In the genomic region with DNA sequence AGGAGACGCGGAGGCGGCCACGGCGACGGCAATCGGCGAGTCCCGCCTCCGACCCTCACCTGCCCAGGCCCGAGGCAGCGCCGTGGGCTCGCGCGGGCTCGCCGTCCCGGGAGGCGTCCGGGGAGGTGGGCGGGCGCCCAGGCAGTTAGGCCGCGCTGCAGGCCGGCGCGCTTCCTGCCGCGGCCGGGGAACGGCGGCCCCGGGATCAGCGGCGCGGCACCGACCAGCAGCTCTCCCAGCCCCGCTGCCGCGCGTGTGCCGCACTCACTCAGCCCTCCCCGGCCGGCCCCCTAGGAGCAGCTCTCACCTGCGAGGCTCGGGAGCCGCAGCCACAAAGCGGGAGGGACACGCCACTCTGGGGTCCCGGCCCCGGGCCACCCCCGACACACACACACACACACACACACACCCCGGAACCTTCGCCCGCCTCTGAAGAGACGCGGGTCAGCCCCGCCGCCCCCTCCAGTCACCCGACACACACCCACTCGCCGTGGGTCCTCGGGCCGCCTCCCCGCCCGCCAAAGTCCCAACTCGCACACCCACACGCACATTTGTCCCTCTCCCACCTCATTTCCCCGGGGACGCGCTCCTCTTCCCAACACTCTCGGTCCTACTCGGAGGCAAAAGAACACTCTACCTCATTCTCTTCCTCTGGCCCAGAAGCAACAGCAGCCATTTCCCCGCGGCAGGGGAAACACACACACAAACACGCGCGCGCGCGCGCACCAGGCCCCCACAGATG, we compare ENCODE assay signal across 8 cellular contexts. TPM values are rescaled to one million over a fixed set of nuclear protein-coding genes. Genes with fewer than 3 reads are reported as not detected.
DNase-seq lines count a peak whose midpoint lies in the region; ATAC-seq and TF ChIP-seq lines count a peak whose summit lies in the region.

CNOT6L (minus strand) TSS at position 702 of the 742 bp plus-strand sequence; CDS start at position 642, 60 bp downstream.

- DNase-seq in SW480 (ENCODE audit: low spot score) (peak; percentile 58), Right ventricle myocardium inferior (ENCODE audit: missing footprints) (peak; percentile 94), ovary (peak; percentile 67 to 85 (median 74)), tibial nerve (ENCODE audit: low spot score in 2 of 2) (peak; percentile 51 to 67)
- DNase-seq in activated naive CD8-positive, alpha-beta T cell treated with anti-CD3 and anti-CD28 coated beads, Interleukin-2, amount 50 U/mL, for 16 hours (ENCODE audit: low read depth, low spot score), result peak; percentile 6

- WGBS in ovary, 3 donors, result 0 to 1% (median 0%) methylated on average over 41 to 83 of the region's 83 CpGs
- WGBS in tibial nerve, 2 donors, result 1% methylated on average over 52 to 75 of the region's 83 CpGs

- H3K9me3 ChIP-seq in HUES6 (ENCODE audit: control insufficient read depth, insufficient read depth, low read depth, low read length) (no peaks in the 10 kb centered on the region), ovary (no peaks in the 10 kb centered on the region), tibial nerve (no peaks in the 10 kb centered on the region)

- H3K27me3 ChIP-seq in HUES6 (ENCODE audit: control insufficient read depth, insufficient read depth, low read length), result no peaks in the 10 kb centered on the region
- no peaks in the 10 kb centered on the region for H3K27me3 ChIP-seq in ovary
- H3K27me3 ChIP-seq in tibial nerve, result no peaks in the 10 kb centered on the region

- peak within 1 kb of the TSS; percentile 82 for H3K9ac ChIP-seq in HUES6 (ENCODE audit: low read length)

- TF ChIP-seq CTCF in C4-2B (conservative IDR thresholded peaks at IDR 0.05), result no peak
- TF ChIP-seq CTCF in ovary (IDR thresholded peaks at IDR 0.05), result no peak
- no peak for TF ChIP-seq CTCF in tibial nerve (IDR thresholded peaks at IDR 0.05)

- peak; percentile 32 for TF ChIP-seq POLR2A in ovary (IDR thresholded peaks at IDR 0.05)
- TF ChIP-seq POLR2A in tibial nerve (IDR thresholded peaks at IDR 0.05), result peak in 1 of 2 donors; percentile 31

- H3K36me3 ChIP-seq in HUES6 (ENCODE audit: control insufficient read depth, insufficient read depth, low read length) (no peaks in the 10 kb centered on the region), ovary (no peaks in the 10 kb centered on the region), tibial nerve (no peaks in the 10 kb centered on the region)

- H3K4me3 ChIP-seq in HUES6 (ENCODE audit: low read depth, low read length) (peak within 1 kb of the TSS; percentile 100), ovary (peak within 1 kb of the TSS; percentile 90), tibial nerve (peak within 1 kb of the TSS; percentile 80 to 99 (median 97))

- 0 out of 2 replicates have a peak, but pooled peaks cover 3% of the 10 kb centered on the region for H3K4me1 ChIP-seq in HUES6 (ENCODE audit: control insufficient read depth, insufficient read depth, low read length)
- peaks cover 9% of the 10 kb centered on the region for H3K4me1 ChIP-seq in ovary (ENCODE audit: insufficient read depth)
- peaks cover 0 to 53% (median 32%) of the 10 kb centered on the region in 4 donors for H3K4me1 ChIP-seq in tibial nerve

- H3K27ac ChIP-seq in C4-2B (peak within 1 kb of the TSS; percentile 92), HUES6 (ENCODE audit: low read depth, low read length) (peak within 1 kb of the TSS; percentile 59; the same call in 1 of the 2 replicates), ovary (peak within 1 kb of the TSS; percentile 98), tibial nerve (peak within 1 kb of the TSS; percentile 95 to 100 (median 99))

- ATAC-seq in GM19438 (IDR thresholded peaks at IDR 0.05; ENCODE audit: low read depth, unreplicated experiment) (peak; percentile 28), Right ventricle myocardium inferior (peak; percentile 72)

- intact Hi-C loops in Right ventricle myocardium inferior (cut with DNase I) (loop anchor here (5.0 kb wide), 1 partner anchor 87 kb away; no protein-coding TSS in a partner anchor), ovary (cut with DNase I) (loop anchor here in 1 of 4 donors (2.0 kb wide), 1 partner anchor 44 kb away; the partner anchor contains the start of gene MRPL1)

- TF ChIP-seq EP300 in ovary (IDR thresholded peaks at IDR 0.05), result no peak
- TF ChIP-seq EP300 in tibial nerve (IDR thresholded peaks at IDR 0.05), result peak in 1 of 2 donors; percentile 54

RNA-seq across cellular contexts. Expression of gene CNOT6L, which starts in this region (rescaled TPM):
- total RNA-seq in Right ventricle myocardium inferior (26.3 TPM), ovary (10 to 100 TPM; 16.1 to 58.6 (median 48.6) TPM), tibial nerve (10 to 100 TPM; 15.3 to 32.1 (median 23.4) TPM)
- polyA plus RNA-seq in ovary, result 10 to 100 TPM in 1 of 2 donors, 1 to 10 TPM in 1; 7.7 to 20.0 TPM

Comparison
In these comparisons a context has a peak if more than half of its experiments do, and no peak if none do; other contexts are left out.
1. Peak in every context shown above with its lines: DNase-seq, ATAC-seq, H3K4me3 ChIP-seq and H3K27ac ChIP-seq.
2. DNase-seq: peak in every context shown above with its lines; median percentile 94 in Right ventricle myocardium inferior; 74 in ovary; 59 in tibial nerve; 58 in SW480; 6 in activated naive CD8-positive, alpha-beta T cell treated with anti-CD3 and anti-CD28 coated beads, Interleukin-2, amount 50 U/mL, for 16 hours.